1 cellular context compared by ENCODE assay signal in the genomic region with DNA sequence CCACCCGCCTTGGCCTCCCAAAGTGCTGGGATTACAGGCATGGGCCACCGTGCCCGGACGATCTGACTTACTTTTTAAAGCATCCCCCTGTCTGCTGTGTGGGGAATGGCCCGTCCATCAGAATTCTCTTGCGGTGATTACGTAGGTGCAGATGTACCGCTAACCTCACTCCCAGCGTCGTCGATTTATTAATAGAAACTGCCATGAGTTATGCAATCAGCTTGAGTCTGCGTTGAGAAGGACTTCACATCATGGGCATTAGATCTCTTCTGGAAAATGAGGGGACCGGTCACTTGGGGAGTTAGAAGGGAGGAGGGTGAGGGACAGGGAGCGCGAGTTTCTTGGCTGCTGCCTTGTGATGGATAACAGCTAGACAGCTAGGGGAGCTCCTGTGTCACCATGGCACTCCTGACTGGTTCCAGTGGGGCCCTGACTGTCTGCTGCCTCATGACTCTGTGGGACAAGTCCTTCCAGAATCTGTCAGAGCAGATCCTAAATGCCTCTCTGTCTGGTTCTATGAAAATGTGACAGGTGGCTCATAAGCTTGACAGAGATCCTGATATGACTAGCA.
TF ChIP-seq lines count a peak whose summit lies in the region.

No MANE protein-coding gene starts in this region.

TF ChIP-seq in IMR-90, 13 proteins besides CTCF, POLR2A, EP300 and RAD21:
- peak; percentile 42; the same call in 1 of the 2 replicates for TF ChIP-seq CEBPB (IDR thresholded peaks at IDR 0.05; ENCODE audit: low read depth, low read length)
- TF ChIP-seq ELK1 (IDR thresholded peaks at IDR 0.05; ENCODE audit: borderline replicate concordance, low read depth, low read length): no peak
- no peak for TF ChIP-seq RCOR1 (IDR thresholded peaks at IDR 0.05; ENCODE audit: insufficient replicate concordance, low read length)
- no peak for TF ChIP-seq SMC3 (IDR thresholded peaks at IDR 0.05; ENCODE audit: low read depth, low read length)
- TF ChIP-seq NFE2L2 (IDR thresholded peaks at IDR 0.05; ENCODE audit: low read depth, low read length): no peak
- no peak for TF ChIP-seq BHLHE40 (IDR thresholded peaks at IDR 0.05; ENCODE audit: low read depth, low read length)
